8 cellular contexts compared by ENCODE assay signal in genomic region chr10:133324198-133324792, GRCh38. TPM values are rescaled to one million over a fixed set of nuclear protein-coding genes. Genes with fewer than 3 reads are reported as not detected.
DNase-seq lines count a peak whose midpoint lies in the region; ATAC-seq lines count a peak whose summit lies in the region.
"Had no signal": no experiment of that assay in that cellular context is flagged by ENCODE, and none has a peak within 500 bp of the region (broad histone marks: within the 10 kb centered on the region; RNA-seq: fewer than 3 reads in every experiment).

No MANE protein-coding gene starts in this region.

- H3K4me1 Mint-ChIP-seq in naive B cell = peaks cover 14 to 20% (median 15%) of the 10 kb centered on the region in 3 donors

- H3K4me3 Mint-ChIP-seq in naive B cell = peak overlapping the region in 1 of 8 donors; percentile 86

- H3K27ac Mint-ChIP-seq in naive B cell = no peak overlapping the region

- peak; percentile 91 for DNase-seq in NCI-H146 (lab: John Stamatoyannopoulos, UW)
- DNase-seq in effector CD8-positive, alpha-beta T cell (lab: John Stamatoyannopoulos, UW) = peak; percentile 38
- peak; percentile 43 for DNase-seq in naive B cell
- DNase-seq in ureter (ENCODE audit: low spot score) = peak; percentile 72

- H3K9me3 Mint-ChIP-seq in naive B cell = peaks cover 3 to 9% (median 5%) of the 10 kb centered on the region in 7 donors

- no peaks in the 10 kb centered on the region for H3K36me3 Mint-ChIP-seq in naive B cell

- H3K27me3 Mint-ChIP-seq in naive B cell = peaks cover 26 to 66% (median 57%) of the 10 kb centered on the region in 3 donors

- ATAC-seq in GM19351 (IDR thresholded peaks at IDR 0.05; ENCODE audit: unreplicated experiment) = peak; percentile 68
- ATAC-seq in activated CD4-positive, CD25-positive, alpha-beta regulatory T cell treated with anti-CD3 and anti-CD28 coated beads, Interleukin-2, amount 50 U/mL, for 24 hours = peak; percentile 55 to 71
- ATAC-seq in naive B cell (ENCODE audit: low read depth in 2 of 2) = peak; percentile 81 to 84
- no peak for ATAC-seq in GM18520 (IDR thresholded peaks at IDR 0.05; ENCODE audit: unreplicated experiment)

RNA-seq across cellular contexts. Expression of gene CALY, which starts 12.4 kb away (rescaled TPM):
- polyA plus RNA-seq in naive B cell (ENCODE audit: low read depth in 6 of 6) = not detected
- total RNA-seq in ureter = not detected
- total RNA-seq: T-helper 2 cell treated with Interferon-gamma antibody and Interleukin-4, amounts not matched to agents 100 ng/mL and 5 ng/mL, for 36 hours had no signal

RNA-seq across cellular contexts. Expression of gene ZNF511, which starts 15.6 kb away (rescaled TPM):
- polyA plus RNA-seq in naive B cell (ENCODE audit: low read depth in 6 of 6) = 10 to 100 TPM; 60.6 to 86.0 (median 75.6) TPM
- total RNA-seq in ureter = 37.4 TPM

RNA-seq across cellular contexts. Expression of gene TUBGCP2, which starts 15.6 kb away (rescaled TPM):
- 10 to 100 TPM; 19.6 to 36.2 (median 25.9) TPM for polyA plus RNA-seq in naive B cell (ENCODE audit: low read depth in 6 of 6)
- total RNA-seq in ureter = 51.9 TPM

RNA-seq across cellular contexts. Expression of gene PRAP1, which starts 22.9 kb away (rescaled TPM):
- polyA plus RNA-seq in naive B cell (ENCODE audit: low read depth in 6 of 6) = not detected
- total RNA-seq in ureter = not detected
- total RNA-seq: T-helper 2 cell treated with Interferon-gamma antibody and Interleukin-4, amounts not matched to agents 100 ng/mL and 5 ng/mL, for 36 hours had no signal

RNA-seq across cellular contexts. Expression of gene FUOM, which starts 33.5 kb away (rescaled TPM):
- polyA plus RNA-seq in naive B cell (ENCODE audit: low read depth in 6 of 6) = 10 to 100 TPM; 31.3 to 46.5 (median 42.0) TPM
- total RNA-seq in ureter = 20.3 TPM

Comparison
In these comparisons a context has a peak if more than half of its experiments do, and no peak if none do; other contexts are left out.
1. DNase-seq: peak in every context shown above with its lines; median percentile 91 in NCI-H146; 72 in ureter; 43 in naive B cell; 38 in effector CD8-positive, alpha-beta T cell.